Comparison of ENCODE assay signal across 8 cellular contexts in the genomic region with DNA sequence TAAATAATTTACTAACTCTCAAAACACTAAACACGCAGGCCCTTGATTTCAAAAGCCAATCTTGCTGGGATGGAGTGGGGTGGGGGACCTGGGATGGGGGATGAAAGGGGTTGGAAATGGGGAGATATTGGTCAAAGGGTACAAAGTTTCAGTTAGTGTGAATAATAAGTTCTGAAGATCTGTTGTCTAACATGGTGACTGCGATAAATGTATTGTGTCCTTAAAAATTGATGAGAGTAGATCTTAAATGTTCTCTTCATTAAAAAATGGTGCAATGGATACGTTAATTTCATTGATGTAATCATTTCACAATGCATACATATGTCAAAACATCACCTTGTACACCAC. TPM values are rescaled to one million over a fixed set of nuclear protein-coding genes. Genes with fewer than 3 reads are reported as not detected.
DNase-seq lines count a peak whose midpoint lies in the region; ATAC-seq and TF ChIP-seq lines count a peak whose summit lies in the region.

No MANE protein-coding gene starts in this region.

- H3K27ac Mint-ChIP-seq in activated CD4-positive, alpha-beta T cell treated with anti-CD3 and anti-CD28 coated beads for 36 hours: peak overlapping the region; percentile 96
- H3K27ac Mint-ChIP-seq in activated T-helper 1 cell treated with anti-CD3 and anti-CD28 coated beads, Interleukin-12 subunit alpha, Interleukin-12 subunit beta, Interleukin-2, Interleukin-4 antibody, amounts not matched to agents 30 ng/mL and 10 ng/mL and 1 ng/mL, durations not matched to agents 14 hours and 24 hours and 36 hours: peak overlapping the region; percentile 97

- peak overlapping the region; percentile 98 for H3K9ac ChIP-seq in iPS-20b (ENCODE audit: low read depth, low read length)

- intact Hi-C loops in activated CD4-positive, alpha-beta T cell treated with anti-CD3 and anti-CD28 coated beads for 36 hours (cut with DNase I, micrococcal nuclease): loop anchor here (1.0 to 10.0 kb wide), 13 partner anchors 145 to 1580 kb away; a partner anchor contains a TSS
- intact Hi-C loops in activated T-helper 1 cell treated with anti-CD3 and anti-CD28 coated beads, Interleukin-12 subunit alpha, Interleukin-12 subunit beta, Interleukin-2, Interleukin-4 antibody, amounts not matched to agents 30 ng/mL and 10 ng/mL and 1 ng/mL, durations not matched to agents 14 hours and 24 hours and 36 hours (cut with micrococcal nuclease): loop anchor here (1.0 to 10.0 kb wide), 13 partner anchors 62 to 1577 kb away; a partner anchor contains a TSS
- intact Hi-C loops in testis (cut with DNase I; ENCODE audit: low total_unique reads): no loop called here

- TF ChIP-seq POLR2A in testis (IDR thresholded peaks at IDR 0.05): no peak
- TF ChIP-seq POLR2A in erythroblast (IDR thresholded peaks at IDR 0.05; ENCODE audit: low read length): no peak

- H3K4me1 Mint-ChIP-seq in activated CD4-positive, alpha-beta T cell treated with anti-CD3 and anti-CD28 coated beads for 36 hours: peaks cover 12% of the 10 kb centered on the region
- H3K4me1 Mint-ChIP-seq in activated T-helper 1 cell treated with anti-CD3 and anti-CD28 coated beads, Interleukin-12 subunit alpha, Interleukin-12 subunit beta, Interleukin-2, Interleukin-4 antibody, amounts not matched to agents 30 ng/mL and 10 ng/mL and 1 ng/mL, durations not matched to agents 14 hours and 24 hours and 36 hours (ENCODE audit: low read depth): peaks cover 14% of the 10 kb centered on the region

- no peak for DNase-seq in activated CD4-positive, alpha-beta T cell treated with anti-CD3 and anti-CD28 coated beads for 36 hours
- DNase-seq in activated CD4-positive, alpha-beta T cell treated with anti-CD3 and anti-CD28 coated beads for 4 hours: no peak
- DNase-seq in activated T-helper 1 cell treated with anti-CD3 and anti-CD28 coated beads, Interleukin-12 subunit alpha, Interleukin-12 subunit beta, Interleukin-2, Interleukin-4 antibody, amounts not matched to agents 30 ng/mL and 10 ng/mL and 1 ng/mL, durations not matched to agents 14 hours and 24 hours and 36 hours (ENCODE audit: low spot score): no peak
- DNase-seq in testis (no peak), SK-N-DZ (ENCODE audit: low spot score) (no peak), erythroblast (lab: John Stamatoyannopoulos, UW) (no peak)
- DNase-seq in stimulated activated naive CD4-positive, alpha-beta T cell treated with Interleukin-2 at 50 U/mL for 16 hours (lab: John Stamatoyannopoulos, UW): no peak

- no peaks in the 10 kb centered on the region; the same call in 1 of the 2 replicates for H3K27me3 ChIP-seq in iPS-20b (ENCODE audit: insufficient read depth, low read length)
- no peaks in the 10 kb centered on the region for H3K27me3 ChIP-seq in testis

- POLR2A ChIA-PET in activated CD4-positive, alpha-beta T cell treated with anti-CD3 and anti-CD28 coated beads for 36 hours (lab: Charles Lee): interaction anchor here (0.5 to 1.1 kb wide), 2 partner anchors 33 to 445 kb away, joined by 4 to 6 read pairs; no protein-coding TSS in a partner anchor

- H3K27ac ChIP-seq in iPS-20b (ENCODE audit: low read length) (peak overlapping the region; percentile 78), testis (peak overlapping the region; percentile 98 to 100)

- 39 to 47% methylated on average over 3 of the region's 3 CpGs for WGBS in testis, 2 donors

- H3K36me3 ChIP-seq in iPS-20b (ENCODE audit: insufficient read depth, low read depth, low read length): no peaks in the 10 kb centered on the region
- no peaks in the 10 kb centered on the region for H3K36me3 ChIP-seq in testis (ENCODE audit: low read depth, missing control alignments)

- H3K9me3 Mint-ChIP-seq in activated CD4-positive, alpha-beta T cell treated with anti-CD3 and anti-CD28 coated beads for 36 hours (ENCODE audit: low read depth): peaks cover 5% of the 10 kb centered on the region
- H3K9me3 Mint-ChIP-seq in activated T-helper 1 cell treated with anti-CD3 and anti-CD28 coated beads, Interleukin-12 subunit alpha, Interleukin-12 subunit beta, Interleukin-2, Interleukin-4 antibody, amounts not matched to agents 30 ng/mL and 10 ng/mL and 1 ng/mL, durations not matched to agents 14 hours and 24 hours and 36 hours: peaks cover 14% of the 10 kb centered on the region

- H3K4me1 ChIP-seq in iPS-20b (ENCODE audit: insufficient read depth, low read length) (no peaks in the 10 kb centered on the region; the same call in 1 of the 2 replicates), testis (peaks cover 6% of the 10 kb centered on the region)

- peaks cover 2% of the 10 kb centered on the region for H3K27me3 Mint-ChIP-seq in activated CD4-positive, alpha-beta T cell treated with anti-CD3 and anti-CD28 coated beads for 36 hours
- peaks cover 9% of the 10 kb centered on the region for H3K27me3 Mint-ChIP-seq in activated T-helper 1 cell treated with anti-CD3 and anti-CD28 coated beads, Interleukin-12 subunit alpha, Interleukin-12 subunit beta, Interleukin-2, Interleukin-4 antibody, amounts not matched to agents 30 ng/mL and 10 ng/mL and 1 ng/mL, durations not matched to agents 14 hours and 24 hours and 36 hours (ENCODE audit: insufficient read depth)

- H3K4me3 ChIP-seq in iPS-20b (ENCODE audit: low read length): peak overlapping the region; percentile 91
- peak overlapping the region; percentile 88 to 100 for H3K4me3 ChIP-seq in testis

- peak overlapping the region; percentile 85 for H3K4me3 Mint-ChIP-seq in activated CD4-positive, alpha-beta T cell treated with anti-CD3 and anti-CD28 coated beads for 36 hours
- H3K4me3 Mint-ChIP-seq in activated T-helper 1 cell treated with anti-CD3 and anti-CD28 coated beads, Interleukin-12 subunit alpha, Interleukin-12 subunit beta, Interleukin-2, Interleukin-4 antibody, amounts not matched to agents 30 ng/mL and 10 ng/mL and 1 ng/mL, durations not matched to agents 14 hours and 24 hours and 36 hours: peak overlapping the region; percentile 92

- H3K36me3 Mint-ChIP-seq in activated CD4-positive, alpha-beta T cell treated with anti-CD3 and anti-CD28 coated beads for 36 hours (ENCODE audit: low read depth): peaks cover 26% of the 10 kb centered on the region
- peaks cover 22% of the 10 kb centered on the region for H3K36me3 Mint-ChIP-seq in activated T-helper 1 cell treated with anti-CD3 and anti-CD28 coated beads, Interleukin-12 subunit alpha, Interleukin-12 subunit beta, Interleukin-2, Interleukin-4 antibody, amounts not matched to agents 30 ng/mL and 10 ng/mL and 1 ng/mL, durations not matched to agents 14 hours and 24 hours and 36 hours (ENCODE audit: low read depth)

- no peak for TF ChIP-seq CTCF in testis (IDR thresholded peaks at IDR 0.05)

- CTCF ChIA-PET in activated CD4-positive, alpha-beta T cell treated with anti-CD3 and anti-CD28 coated beads for 36 hours (lab: Charles Lee): interaction anchor here (0.7 to 2.5 kb wide), 5 partner anchors 8 to 592 kb away, joined by 3 to 9 read pairs (median 5); no protein-coding TSS in a partner anchor

- no peak for ATAC-seq in activated CD4-positive, alpha-beta T cell treated with anti-CD3 and anti-CD28 coated beads for 36 hours

- H3K9me3 ChIP-seq in iPS-20b (ENCODE audit: insufficient read depth, low read depth, low read length) (peaks cover 17% of the 10 kb centered on the region), testis (no peaks in the 10 kb centered on the region)

RNA-seq across cellular contexts. Expression of a gene that starts 0.5 kb away (rescaled TPM):
- total RNA-seq in activated CD4-positive, alpha-beta T cell treated with anti-CD3 and anti-CD28 coated beads for 36 hours: 1 to 10 TPM; 6.0 to 6.9 TPM
- 5.2 and 5.9 TPM in 2 replicates for total RNA-seq in activated T-helper 1 cell treated with anti-CD3 and anti-CD28 coated beads, Interleukin-12 subunit alpha, Interleukin-12 subunit beta, Interleukin-2, Interleukin-4 antibody, amounts not matched to agents 30 ng/mL and 10 ng/mL and 1 ng/mL, durations not matched to agents 14 hours and 24 hours and 36 hours
- 10 to 100 TPM; 34.5 to 36.2 TPM for total RNA-seq in testis
- polyA plus RNA-seq in testis (ENCODE audit: insufficient read depth, low read depth, low replicate concordance): 23.2 TPM
- polyA plus RNA-seq in SK-N-DZ (2014; cell fraction: cytosol; rRNA removed): 3.0 and 8.0 TPM in 2 replicates
- polyA plus RNA-seq in SK-N-DZ (2014; cell fraction: nucleus; rRNA removed): 2.6 and 4.3 TPM in 2 replicates
